ENCODE assay signal across 13 cellular contexts in genomic region chr4:158819942-158820786, GRCh38. TPM values are rescaled to one million over a fixed set of nuclear protein-coding genes. Genes with fewer than 3 reads are reported as not detected.
DNase-seq lines count a peak whose midpoint lies in the region; ATAC-seq and TF ChIP-seq lines count a peak whose summit lies in the region.
"Had no signal": no experiment of that assay in that cellular context is flagged by ENCODE, and none has a peak within 500 bp of the region (broad histone marks: within the 10 kb centered on the region; RNA-seq: fewer than 3 reads in every experiment).

No MANE protein-coding gene starts in this region.

- H3K9me3 ChIP-seq in heart left ventricle = no peaks in the 10 kb centered on the region
- no peaks in the 10 kb centered on the region for H3K9me3 ChIP-seq in tibial artery

- intact Hi-C loops in heart left ventricle (cut with DNase I) (loop anchor here in 3 of 10 donors (5.0 to 10.0 kb wide), 2 partner anchors 45 to 53 kb away; partner anchors contain the start of gene FNIP2 (in 1 of the 3)), cardiac septum (cut with DNase I) (no loop called here), tibial artery (cut with DNase I; ENCODE audit: low total_unique reads) (no loop called here)

- no peak overlapping the region for H3K4me3 ChIP-seq in heart left ventricle
- H3K4me3 ChIP-seq in tibial artery = no peak overlapping the region
- H3K4me3 ChIP-seq: neural progenitor cell had no signal

- H3K4me1 ChIP-seq in heart left ventricle (peaks cover 13 to 84% (median 62%) of the 10 kb centered on the region in 12 donors), tibial artery (peaks cover 0 to 87% (median 48%) of the 10 kb centered on the region in 4 donors)
- H3K4me1 ChIP-seq: neural progenitor cell had no signal

- 22 to 26% (median 25%) methylated on average over 2 of the region's 2 CpGs for WGBS in heart left ventricle, 4 donors

- H3K27me3 Mint-ChIP-seq in chondrocyte (ENCODE audit: low read depth) (no peaks in the 10 kb centered on the region), mesothelial cell of epicardium (ENCODE audit: low read depth) (no peaks in the 10 kb centered on the region)

- H3K36me3 ChIP-seq in heart left ventricle = no peaks in the 10 kb centered on the region
- no peaks in the 10 kb centered on the region for H3K36me3 ChIP-seq in tibial artery
- H3K36me3 ChIP-seq: neural progenitor cell had no signal

- no peak overlapping the region for H3K4me3 Mint-ChIP-seq in chondrocyte (ENCODE audit: unreplicated experiment)
- no peak overlapping the region for H3K4me3 Mint-ChIP-seq in mesothelial cell of epicardium
- H3K4me3 Mint-ChIP-seq: neural progenitor cell had no signal

- H3K27ac Mint-ChIP-seq in chondrocyte (ENCODE audit: unreplicated experiment) (peak overlapping the region; percentile 91), mesothelial cell of epicardium (peak overlapping the region; percentile 72)
- H3K27ac Mint-ChIP-seq: neural progenitor cell had no signal

- H3K4me1 Mint-ChIP-seq in chondrocyte (ENCODE audit: low read depth) (peaks cover 70% of the 10 kb centered on the region), mesothelial cell of epicardium (peaks cover 46% of the 10 kb centered on the region)

- H3K9me3 Mint-ChIP-seq in chondrocyte (ENCODE audit: low read depth) = no peaks in the 10 kb centered on the region
- H3K9me3 Mint-ChIP-seq in mesothelial cell of epicardium = no peaks in the 10 kb centered on the region
- H3K9me3 Mint-ChIP-seq: neural progenitor cell had no signal

- TF ChIP-seq CTCF in heart left ventricle (IDR thresholded peaks at IDR 0.05) (no peak), chondrocyte (IDR thresholded peaks at IDR 0.05) (no peak), mesothelial cell of epicardium (IDR thresholded peaks at IDR 0.05; ENCODE audit: unreplicated experiment) (no peak), tibial artery (IDR thresholded peaks at IDR 0.05) (no peak)

- no peaks in the 10 kb centered on the region for H3K36me3 Mint-ChIP-seq in chondrocyte (ENCODE audit: low read depth)
- H3K36me3 Mint-ChIP-seq in mesothelial cell of epicardium = no peaks in the 10 kb centered on the region

- no peaks in the 10 kb centered on the region for H3K27me3 ChIP-seq in heart left ventricle
- no peaks in the 10 kb centered on the region for H3K27me3 ChIP-seq in tibial artery
- H3K27me3 ChIP-seq: neural progenitor cell had no signal

- no peak for ATAC-seq in heart left ventricle

- no peak for TF ChIP-seq POLR2A in heart left ventricle (IDR thresholded peaks at IDR 0.05)

- H3K27ac ChIP-seq in heart left ventricle = peak overlapping the region in 10 of 12 donors; percentile 7 to 77 (median 38)
- H3K27ac ChIP-seq in tibial artery = peak overlapping the region; percentile 75 to 77
- H3K27ac ChIP-seq: neural progenitor cell had no signal

- DNase-seq in heart left ventricle = no peak
- DNase-seq in cardiac septum (ENCODE audit: low spot score) = no peak
- DNase-seq in chondrocyte (ENCODE audit: low spot score) = no peak
- DNase-seq in mesothelial cell of epicardium (ENCODE audit: low spot score in 2 of 2, unreplicated experiment in 2 of 2) = no peak
- DNase-seq in tibial artery = no peak
- no peak for DNase-seq in C1 segment of cervical spinal cord (lab: John Stamatoyannopoulos, UW)
- no peak for DNase-seq in NCI-H1417 treated with DMSO at 0.1 percent for 48 hours (lab: John Stamatoyannopoulos, UW)
- DNase-seq in activated gamma-delta T cell treated with Interleukin-2 at 50 U/mL for 16 hours = no peak
- DNase-seq: activated CD4-positive, alpha-beta T cell treated with anti-CD3 and anti-CD28 coated beads for 4 hours; activated naive CD4-positive, alpha-beta T cell treated with anti-CD3 and anti-CD28 coated beads, Interleukin-2, amount 50 U/mL, for 16 hours; islet precursor cell; stimulated activated CD4-positive, alpha-beta T cell treated with anti-CD3 and anti-CD28 coated beads, Interleukin-15, amount 100 ng/mL, for 24 hours had no signal

RNA-seq across cellular contexts. Expression of gene FNIP2, which starts 51.3 kb away (rescaled TPM):
- total RNA-seq in heart left ventricle (10 to 100 TPM; 32.4 to 87.4 (median 44.7) TPM), cardiac septum (38.5 TPM), chondrocyte (20.7 to 33.7 TPM (median 32.1 TPM) in 3 replicates), mesothelial cell of epicardium (31.4 to 32.9 TPM (median 32.1 TPM) in 3 replicates)
- polyA plus RNA-seq in heart left ventricle = 10 to 100 TPM; 14.5 to 36.8 TPM
